In genomic region chr2:12236136-12236834, GRCh38 we compare ENCODE assay signal across 13 cellular contexts.
"Had no signal": no experiment of that assay in that cellular context is flagged by ENCODE, and none has a peak within 500 bp of the region (broad histone marks: within the 10 kb centered on the region; RNA-seq: fewer than 3 reads in every experiment).

No MANE protein-coding gene starts in this region.

- H3K4me3 Mint-ChIP-seq: activated CD4-positive, alpha-beta memory T cell treated with anti-CD3 and anti-CD28 coated beads, Interleukin-2, amount 10 ng/mL, durations not matched to agents 7 days and 5 days; activated naive CD8-positive, alpha-beta T cell treated with anti-CD3 and anti-CD28 coated beads, Interleukin-2, amount 50 U/mL, for 24 hours; activated T-cell treated with anti-CD3 and anti-CD28 coated beads, Interleukin-2, amount 50 U/mL, for 72 hours; neural crest cell had no signal

- H3K27ac Mint-ChIP-seq: activated CD4-positive, alpha-beta memory T cell treated with anti-CD3 and anti-CD28 coated beads, Interleukin-2, amount 10 ng/mL, durations not matched to agents 7 days and 5 days; activated naive CD8-positive, alpha-beta T cell treated with anti-CD3 and anti-CD28 coated beads, Interleukin-2, amount 50 U/mL, for 24 hours; activated T-cell treated with anti-CD3 and anti-CD28 coated beads, Interleukin-2, amount 50 U/mL, for 72 hours had no signal

- DNase-seq: activated CD4-positive, alpha-beta memory T cell treated with anti-CD3 and anti-CD28 coated beads, Interleukin-2, amount 10 ng/mL, durations not matched to agents 7 days and 5 days; activated naive CD4-positive, alpha-beta T cell treated with Interleukin-2 at 50 U/mL for 16 hours; activated naive CD8-positive, alpha-beta T cell treated with anti-CD3 and anti-CD28 coated beads, Interleukin-2, amount 50 U/mL, for 24 hours; activated T-cell treated with anti-CD3 and anti-CD28 coated beads, Interleukin-2, amount 50 U/mL, for 72 hours; dorsolateral prefrontal cortex; heart right ventricle; left ventricle myocardium superior; mesendoderm; ovary; stimulated activated CD4-positive, alpha-beta T cell treated with anti-CD3 and anti-CD28 coated beads, Interleukin-4, amount 100 ng/mL, for 4 hours; T-helper 9 cell had no signal

- H3K4me1 Mint-ChIP-seq: activated CD4-positive, alpha-beta memory T cell treated with anti-CD3 and anti-CD28 coated beads, Interleukin-2, amount 10 ng/mL, durations not matched to agents 7 days and 5 days; activated naive CD8-positive, alpha-beta T cell treated with anti-CD3 and anti-CD28 coated beads, Interleukin-2, amount 50 U/mL, for 24 hours; neural crest cell had no signal

- ATAC-seq: activated naive CD8-positive, alpha-beta T cell treated with anti-CD3 and anti-CD28 coated beads, Interleukin-2, amount 50 U/mL, for 24 hours; heart right ventricle; left ventricle myocardium superior had no signal

- H3K27me3 ChIP-seq: dorsolateral prefrontal cortex, heart right ventricle, ovary had no signal

- H3K27me3 Mint-ChIP-seq: activated naive CD8-positive, alpha-beta T cell treated with anti-CD3 and anti-CD28 coated beads, Interleukin-2, amount 50 U/mL, for 24 hours had no signal

- H3K27ac ChIP-seq: dorsolateral prefrontal cortex, ovary, VCaP had no signal

- H3K4me3 ChIP-seq: dorsolateral prefrontal cortex, heart right ventricle, ovary had no signal

- H3K9me3 Mint-ChIP-seq: activated CD4-positive, alpha-beta memory T cell treated with anti-CD3 and anti-CD28 coated beads, Interleukin-2, amount 10 ng/mL, durations not matched to agents 7 days and 5 days; activated naive CD8-positive, alpha-beta T cell treated with anti-CD3 and anti-CD28 coated beads, Interleukin-2, amount 50 U/mL, for 24 hours; activated T-cell treated with anti-CD3 and anti-CD28 coated beads, Interleukin-2, amount 50 U/mL, for 72 hours had no signal

- H3K9me3 ChIP-seq: heart right ventricle, ovary had no signal

- H3K36me3 ChIP-seq: heart right ventricle, ovary had no signal
